8 cellular contexts compared by ENCODE assay signal in genomic region chr1:150008699-150009098, GRCh38. TPM values are rescaled to one million over a fixed set of nuclear protein-coding genes. Genes with fewer than 3 reads are reported as not detected.
DNase-seq lines count a peak whose midpoint lies in the region; ATAC-seq and TF ChIP-seq lines count a peak whose summit lies in the region.

No MANE protein-coding gene starts in this region.

- H3K4me3 ChIP-seq in BE2C (ENCODE audit: low read depth, low read length) (peak overlapping the region; percentile 98), brain microvascular endothelial cell (ENCODE audit: low read depth, low read length) (peak overlapping the region; percentile 92), muscle layer of duodenum (ENCODE audit: low read depth in 1 of 2, low read length in 2 of 2) (peak overlapping the region; percentile 88 to 98)

- in situ Hi-C loops in brain microvascular endothelial cell (cut with HindIII; ENCODE audit: low pct_ligation_motif_present, low sequenced_read_pairs), result no loop called here

- TF ChIP-seq CTCF in BE2C (IDR thresholded peaks at IDR 0.05; ENCODE audit: low read depth, low read length) (no peak), brain microvascular endothelial cell (IDR thresholded peaks at IDR 0.05; ENCODE audit: low read depth, low read length, missing control alignments) (no peak)

- H3K4me1 ChIP-seq in BE2C (no peaks in the 10 kb centered on the region), muscle layer of duodenum (ENCODE audit: control insufficient read depth in 1 of 2, insufficient read depth in 2 of 2, low read length in 2 of 2) (peaks cover 13 to 32% of the 10 kb centered on the region in 2 donors)

- H3K27ac ChIP-seq in brain microvascular endothelial cell, result peak overlapping the region; percentile 82
- peak overlapping the region; percentile 100 for H3K27ac ChIP-seq in muscle layer of duodenum (ENCODE audit: low read length)

- H3K27me3 ChIP-seq in BE2C (no peaks in the 10 kb centered on the region), brain microvascular endothelial cell (replicated peaks) (no peaks in the 10 kb centered on the region), muscle layer of duodenum (ENCODE audit: low read depth, low read length) (peaks cover 5% of the 10 kb centered on the region)

- H3K9me3 ChIP-seq in BE2C (no peaks in the 10 kb centered on the region), muscle layer of duodenum (ENCODE audit: control insufficient read depth in 1 of 2, low read length in 2 of 2) (no peaks in the 10 kb centered on the region)

- H3K36me3 ChIP-seq in BE2C (peaks cover 10% of the 10 kb centered on the region), brain microvascular endothelial cell (replicated peaks) (no peaks in the 10 kb centered on the region), muscle layer of duodenum (ENCODE audit: control insufficient read depth in 1 of 2, insufficient read depth in 2 of 2, low read length in 2 of 2) (peaks cover 2 to 9% of the 10 kb centered on the region in 2 donors)

- no peak for ATAC-seq in GM19452 (IDR thresholded peaks at IDR 0.05; ENCODE audit: unreplicated experiment)
- ATAC-seq in GM18520 (IDR thresholded peaks at IDR 0.05; ENCODE audit: unreplicated experiment), result no peak

- DNase-seq in BE2C (no peak), NCI-H1417 (lab: John Stamatoyannopoulos, UW) (peak in 2 of 3 experiments; percentile 84 to 98), brain microvascular endothelial cell (no peak), RPMI8226 (no peak), GF-D8 (lab: John Stamatoyannopoulos, UW) (no peak)

RNA-seq across cellular contexts. Expression of gene OTUD7B, which starts 1.8 kb away (rescaled TPM):
- 4.1 TPM for polyA plus RNA-seq in BE2C (2012; ENCODE audit: insufficient read depth, insufficient read length, low read depth)

RNA-seq across cellular contexts. Expression of gene VPS45, which starts 58.9 kb away (rescaled TPM):
- 27.2 TPM for polyA plus RNA-seq in BE2C (2012; ENCODE audit: insufficient read depth, insufficient read length, low read depth)

Comparison
In these comparisons a context has a peak if more than half of its experiments do, and no peak if none do; other contexts are left out.
1. DNase-seq: peak in NCI-H1417 (2 of 3); none in BE2C (single experiment), brain microvascular endothelial cell (single experiment), RPMI8226 (single experiment) and GF-D8 (single experiment).
2. Peak in every context shown above with its lines, with median percentiles within 50 percentile points of each other: H3K4me3 ChIP-seq.